Comparison of ENCODE assay signal across 1 cellular context in genomic region chr4:54213001-54213400, GRCh38.
TF ChIP-seq lines count a peak whose summit lies in the region.

No MANE protein-coding gene starts in this region.

TF ChIP-seq in IMR-90, 13 proteins besides CTCF, POLR2A, EP300 and RAD21:
- TF ChIP-seq MAFK (IDR thresholded peaks at IDR 0.05; ENCODE audit: low read depth, low read length) (no peak), MXI1 (IDR thresholded peaks at IDR 0.05; ENCODE audit: borderline replicate concordance, low read depth, low read length) (no peak), SMC3 (IDR thresholded peaks at IDR 0.05; ENCODE audit: low read depth, low read length) (no peak), CEBPB (IDR thresholded peaks at IDR 0.05; ENCODE audit: low read depth, low read length) (no peak), RCOR1 (IDR thresholded peaks at IDR 0.05; ENCODE audit: insufficient replicate concordance, low read length) (no peak), BHLHE40 (IDR thresholded peaks at IDR 0.05; ENCODE audit: low read depth, low read length) (no peak), RFX5 (IDR thresholded peaks at IDR 0.05; ENCODE audit: low read depth, low read length) (no peak), CHD1 (IDR thresholded peaks at IDR 0.05; ENCODE audit: low read depth, low read length) (no peak), NFE2L2 (IDR thresholded peaks at IDR 0.05; ENCODE audit: low read depth, low read length) (no peak), MAZ (IDR thresholded peaks at IDR 0.05; ENCODE audit: borderline replicate concordance, low read depth, low read length) (no peak), FOS (IDR thresholded peaks at IDR 0.05; ENCODE audit: low read depth, low read length) (no peak)
- TF ChIP-seq, protein P1, sequence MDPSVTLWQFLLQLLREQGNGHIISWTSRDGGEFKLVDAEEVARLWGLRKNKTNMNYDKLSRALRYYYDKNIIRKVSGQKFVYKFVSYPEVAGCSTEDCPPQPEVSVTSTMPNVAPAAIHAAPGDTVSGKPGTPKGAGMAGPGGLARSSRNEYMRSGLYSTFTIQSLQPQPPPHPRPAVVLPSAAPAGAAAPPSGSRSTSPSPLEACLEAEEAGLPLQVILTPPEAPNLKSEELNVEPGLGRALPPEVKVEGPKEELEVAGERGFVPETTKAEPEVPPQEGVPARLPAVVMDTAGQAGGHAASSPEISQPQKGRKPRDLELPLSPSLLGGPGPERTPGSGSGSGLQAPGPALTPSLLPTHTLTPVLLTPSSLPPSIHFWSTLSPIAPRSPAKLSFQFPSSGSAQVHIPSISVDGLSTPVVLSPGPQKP (IDR thresholded peaks at IDR 0.05; ENCODE audit: borderline replicate concordance, low read depth, low read length): no peak
- TF ChIP-seq, protein P2, sequence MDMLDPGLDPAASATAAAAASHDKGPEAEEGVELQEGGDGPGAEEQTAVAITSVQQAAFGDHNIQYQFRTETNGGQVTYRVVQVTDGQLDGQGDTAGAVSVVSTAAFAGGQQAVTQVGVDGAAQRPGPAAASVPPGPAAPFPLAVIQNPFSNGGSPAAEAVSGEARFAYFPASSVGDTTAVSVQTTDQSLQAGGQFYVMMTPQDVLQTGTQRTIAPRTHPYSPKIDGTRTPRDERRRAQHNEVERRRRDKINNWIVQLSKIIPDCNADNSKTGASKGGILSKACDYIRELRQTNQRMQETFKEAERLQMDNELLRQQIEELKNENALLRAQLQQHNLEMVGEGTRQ (IDR thresholded peaks at IDR 0.05; ENCODE audit: low read depth, low read length): no peak
